30 cellular contexts compared by ENCODE assay signal in the genomic region with DNA sequence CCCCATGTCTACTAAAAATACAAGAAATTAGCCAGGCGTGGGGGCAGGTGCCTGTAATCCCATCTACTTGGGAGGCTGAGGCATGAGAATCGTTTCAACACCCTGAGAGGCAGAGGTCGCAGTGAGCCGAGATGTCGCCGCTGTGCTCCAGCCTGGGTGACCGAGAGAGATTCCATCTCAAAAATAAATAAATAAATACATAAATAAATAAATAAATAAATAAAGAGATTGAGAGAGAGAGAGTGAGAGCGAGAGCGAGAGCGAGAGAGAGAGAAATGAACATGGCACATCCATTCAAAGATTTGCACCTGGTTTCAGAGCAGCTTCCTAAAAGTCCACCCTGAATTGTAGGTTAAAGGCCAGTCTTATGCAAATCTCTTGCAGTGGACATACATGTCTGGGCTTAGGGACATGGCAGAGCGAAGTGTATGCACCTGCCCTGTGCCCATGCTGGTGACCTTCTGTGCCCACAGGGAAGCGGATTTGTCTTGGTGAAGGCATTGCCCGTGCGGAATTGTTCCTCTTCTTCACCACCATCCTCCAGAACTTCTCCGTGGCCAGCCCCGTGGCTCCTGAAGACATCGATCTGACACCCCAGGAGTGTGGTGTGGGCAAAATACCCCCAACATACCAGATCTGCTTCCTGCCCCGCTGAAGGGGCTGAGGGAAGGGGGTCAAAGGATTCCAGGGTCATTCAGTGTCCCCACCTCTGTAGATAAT. TPM values are rescaled to one million over a fixed set of nuclear protein-coding genes. Genes with fewer than 3 reads are reported as not detected.
DNase-seq lines count a peak whose midpoint lies in the region; ATAC-seq, FAIRE-seq and TF ChIP-seq lines count a peak whose summit lies in the region.
"Had no signal": no experiment of that assay in that cellular context is flagged by ENCODE, and none has a peak within 500 bp of the region (broad histone marks: within the 10 kb centered on the region; RNA-seq: fewer than 3 reads in every experiment).

No MANE protein-coding gene starts in this region.

- H3K27ac ChIP-seq in HEK293 (ENCODE audit: extremely low read depth, low read depth, low read length) (no peak overlapping the region), upper lobe of right lung (no peak overlapping the region), caudate nucleus (ENCODE audit: low read depth, low read length) (no peak overlapping the region)
- H3K27ac ChIP-seq: BLaER1 had no signal

- intact Hi-C loops in upper lobe of right lung (cut with DNase I), result no loop called here
- intact Hi-C loops in mucosa of descending colon (cut with DNase I, micrococcal nuclease), result no loop called here

- FAIRE-seq in bronchial epithelial cell (lab: Jason Lieb, UNC), result peak; percentile 62
- FAIRE-seq: GM12878, GM12892, GM18507 had no signal

- ATAC-seq in left lobe of liver (peak; percentile 5), upper lobe of right lung (peak; percentile 22), mucosa of descending colon (no peak), HG03571 (IDR thresholded peaks at IDR 0.05; ENCODE audit: unreplicated experiment) (no peak)
- ATAC-seq: GM12878 had no signal

- H3K4me3 ChIP-seq in HEK293 (ENCODE audit: low read depth, low read length), result no peak overlapping the region
- no peak overlapping the region for H3K4me3 ChIP-seq in bronchial epithelial cell (ENCODE audit: low read depth, low read length)
- no peak overlapping the region for H3K4me3 ChIP-seq in upper lobe of right lung
- no peak overlapping the region for H3K4me3 ChIP-seq in mucosa of descending colon
- H3K4me3 ChIP-seq: BLaER1, GM12878 had no signal

- CTCF ChIA-PET in HEK293 (lab: Yijun Ruan, JAX), result no interaction called here

- H3K9me3 ChIP-seq in HEK293 (ENCODE audit: control insufficient read depth, insufficient read depth, low read depth, low read length) (peaks cover 9% of the 10 kb centered on the region), upper lobe of right lung (peaks cover 4% of the 10 kb centered on the region), mucosa of descending colon (peaks cover 15% of the 10 kb centered on the region)
- H3K9me3 ChIP-seq: BE2C had no signal

- TF ChIP-seq CTCF in HEK293 (tag by site-specific recombination; IDR thresholded peaks at IDR 0.05) (no peak), bronchial epithelial cell (IDR thresholded peaks at IDR 0.05; ENCODE audit: insufficient read depth, low read length, severe bottlenecking) (no peak), upper lobe of right lung (IDR thresholded peaks at IDR 0.05) (no peak), mucosa of descending colon (IDR thresholded peaks at IDR 0.05) (no peak)

- no peak for DNase-seq in bronchial epithelial cell (ENCODE audit: low read depth)
- DNase-seq in left lobe of liver (ENCODE audit: low spot score), result no peak
- DNase-seq in upper lobe of right lung, result no peak
- no peak for DNase-seq in mucosa of descending colon
- no peak for DNase-seq in caudate nucleus (lab: John Stamatoyannopoulos, UW)
- no peak for DNase-seq in germinal center (ENCODE audit: low spot score)
- DNase-seq: ACHN; BE2C; C1 segment of cervical spinal cord; CD4-positive, alpha-beta memory T cell; CD4-positive, CD25-positive, alpha-beta regulatory T cell; CD8-positive, alpha-beta memory T cell; COR-L47; DMS 273 treated with DMSO at 0.1 percent for 48 hours; DMS153; DMS53; DMS79; DND-41; EL; GDM1 had no signal

- H3K4me1 ChIP-seq in HEK293 (ENCODE audit: control insufficient read depth, insufficient read depth, low read length) (no peaks in the 10 kb centered on the region), upper lobe of right lung (no peaks in the 10 kb centered on the region), mucosa of descending colon (ENCODE audit: low read depth) (no peaks in the 10 kb centered on the region)
- H3K4me1 ChIP-seq: BE2C, BLaER1 had no signal

- no peaks in the 10 kb centered on the region for H3K27me3 ChIP-seq in bronchial epithelial cell (ENCODE audit: control insufficient read depth, insufficient read depth, low read length)
- H3K27me3 ChIP-seq in upper lobe of right lung, result peaks cover 10% of the 10 kb centered on the region
- H3K27me3 ChIP-seq: BE2C, BLaER1 had no signal

- H3K36me3 ChIP-seq in HEK293 (ENCODE audit: control insufficient read depth in 2 of 2, insufficient read depth in 1 of 2, low read length in 2 of 2) (no peaks in the 10 kb centered on the region), bronchial epithelial cell (ENCODE audit: control insufficient read depth, insufficient read depth, low read length) (no peaks in the 10 kb centered on the region), upper lobe of right lung (peaks cover 9% of the 10 kb centered on the region), mucosa of descending colon (ENCODE audit: low read depth) (no peaks in the 10 kb centered on the region)
- H3K36me3 ChIP-seq: BE2C, BLaER1 had no signal

- POLR2A ChIA-PET in HEK293 (lab: Yijun Ruan, JAX), result no interaction called here

TF ChIP-seq in HEK293, 187 proteins besides CTCF, POLR2A, EP300 and RAD21 (continues in another document):
- no peak for TF ChIP-seq ZNF610 (tag by site-specific recombination; IDR thresholded peaks at IDR 0.05; ENCODE audit: borderline replicate concordance)
- TF ChIP-seq, protein P1, sequence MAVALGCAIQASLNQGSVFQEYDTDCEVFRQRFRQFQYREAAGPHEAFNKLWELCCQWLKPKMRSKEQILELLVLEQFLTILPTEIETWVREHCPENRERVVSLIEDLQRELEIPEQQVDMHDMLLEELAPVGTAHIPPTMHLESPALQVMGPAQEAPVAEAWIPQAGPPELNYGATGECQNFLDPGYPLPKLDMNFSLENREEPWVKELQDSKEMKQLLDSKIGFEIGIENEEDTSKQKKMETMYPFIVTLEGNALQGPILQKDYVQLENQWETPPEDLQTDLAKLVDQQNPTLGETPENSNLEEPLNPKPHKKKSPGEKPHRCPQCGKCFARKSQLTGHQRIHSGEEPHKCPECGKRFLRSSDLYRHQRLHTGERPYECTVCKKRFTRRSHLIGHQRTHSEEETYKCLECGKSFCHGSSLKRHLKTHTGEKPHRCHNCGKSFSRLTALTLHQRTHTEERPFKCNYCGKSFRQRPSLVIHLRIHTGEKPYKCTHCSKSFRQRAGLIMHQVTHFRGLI (tag by site-specific recombination; IDR thresholded peaks at IDR 0.05), result no peak
- 0 out of 2 replicates have a peak, but pooled peaks have one; percentile 18 for TF ChIP-seq ZNF623 (tag by site-specific recombination; IDR thresholded peaks at IDR 0.05)
- TF ChIP-seq SP3 (tag by site-specific recombination; IDR thresholded peaks at IDR 0.05), result no peak
- TF ChIP-seq ZNF518A (tag by site-specific recombination; conservative IDR thresholded peaks at IDR 0.05; ENCODE audit: low read depth), result peak; percentile 53; the same call in 1 of the 2 replicates
- TF ChIP-seq ZNF426 (tag by site-specific recombination; IDR thresholded peaks at IDR 0.05), result peak; percentile 34; the same call in 1 of the 2 replicates
- no peak for TF ChIP-seq ZNF514 (tag by site-specific recombination; IDR thresholded peaks at IDR 0.05)

RNA-seq across cellular contexts. Expression of gene CYP2B6, which starts 42.3 kb away (rescaled TPM):
- not detected in 2 replicates for total RNA-seq in bronchial epithelial cell
- 801 TPM for total RNA-seq in left lobe of liver
- total RNA-seq in upper lobe of right lung, result 1.9 TPM
- total RNA-seq in mucosa of descending colon, result 10 to 100 TPM in 1 of 3 donors, 1 to 10 TPM in 2; 3.7 to 11.4 (median 6.0) TPM
- total RNA-seq: A172; A673; CD4-positive, alpha-beta memory T cell; CD4-positive, CD25-positive, alpha-beta regulatory T cell; CD8-positive, alpha-beta memory T cell; Daoy; G401 had no signal

Comparison
In these comparisons a context has a peak if more than half of its experiments do, and no peak if none do; other contexts are left out.
1. ATAC-seq: peak in left lobe of liver (single experiment) and upper lobe of right lung (single experiment); none in mucosa of descending colon (single experiment) and HG03571 (single experiment).
2. RNA of gene CYP2B6, which starts 42.3 kb away (total RNA-seq): 801 TPM in left lobe of liver (single experiment); 3.7 to 11.4 TPM in mucosa of descending colon, 1.9 TPM in upper lobe of right lung (single experiment) and not detected in bronchial epithelial cell; every median in the first group is over 10 times any median in the second.